In the genomic region with DNA sequence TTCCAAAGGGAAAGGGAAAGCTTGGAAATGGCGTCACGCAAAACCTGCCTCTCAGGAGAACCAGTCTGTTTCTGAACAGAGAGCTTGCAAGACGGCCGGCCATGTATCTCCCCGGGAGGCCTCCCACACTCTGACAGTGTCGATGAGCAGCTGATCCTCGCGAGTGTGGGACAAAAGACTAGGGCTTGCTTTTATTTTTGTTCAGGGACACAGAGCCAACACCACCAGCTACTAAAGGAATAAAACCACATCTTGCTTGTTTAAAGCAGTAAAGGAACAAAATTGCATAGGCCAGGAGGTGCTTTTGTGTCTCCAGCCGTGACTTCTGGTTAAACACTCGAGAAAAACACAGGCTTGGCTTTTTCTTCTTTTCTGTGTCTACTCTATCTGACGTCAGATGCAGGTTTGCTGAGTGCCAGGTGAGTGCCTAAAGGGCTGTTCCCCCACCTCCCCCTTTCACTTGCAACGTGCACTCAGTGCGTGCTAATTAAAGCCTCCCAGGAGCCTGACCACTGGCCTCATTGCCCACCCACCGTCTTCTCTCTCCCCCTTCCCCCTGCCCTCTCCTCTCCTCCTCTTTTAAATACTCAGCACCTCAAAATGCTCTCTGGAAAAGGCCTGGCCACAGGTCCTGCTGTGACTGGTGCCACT, we compare ENCODE assay signal across 1 cellular context.
TF ChIP-seq lines count a peak whose summit lies in the region.

No MANE protein-coding gene starts in this region.

TF ChIP-seq in HepG2, 621 proteins besides CTCF, POLR2A, EP300 and RAD21:
- TF ChIP-seq CBX1 (IDR thresholded peaks at IDR 0.05; ENCODE audit: low read depth) = no peak
- TF ChIP-seq, protein P1, sequence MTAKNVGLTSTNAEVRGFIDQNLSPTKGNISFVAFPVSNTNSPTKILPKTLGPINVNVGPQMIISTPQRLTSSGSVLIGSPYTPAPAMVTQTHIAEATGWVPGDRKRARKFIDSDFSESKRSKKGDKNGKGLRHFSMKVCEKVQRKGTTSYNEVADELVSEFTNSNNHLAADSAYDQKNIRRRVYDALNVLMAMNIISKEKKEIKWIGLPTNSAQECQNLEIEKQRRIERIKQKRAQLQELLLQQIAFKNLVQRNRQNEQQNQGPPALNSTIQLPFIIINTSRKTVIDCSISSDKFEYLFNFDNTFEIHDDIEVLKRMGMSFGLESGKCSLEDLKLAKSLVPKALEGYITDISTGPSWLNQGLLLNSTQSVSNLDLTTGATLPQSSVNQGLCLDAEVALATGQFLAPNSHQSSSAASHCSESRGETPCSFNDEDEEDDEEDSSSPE (CRISPR knock-in tag; IDR thresholded peaks at IDR 0.05) = 0 out of 2 replicates have a peak, but pooled peaks have one; percentile 5
